ENCODE assay signal across 23 cellular contexts in the genomic region with DNA sequence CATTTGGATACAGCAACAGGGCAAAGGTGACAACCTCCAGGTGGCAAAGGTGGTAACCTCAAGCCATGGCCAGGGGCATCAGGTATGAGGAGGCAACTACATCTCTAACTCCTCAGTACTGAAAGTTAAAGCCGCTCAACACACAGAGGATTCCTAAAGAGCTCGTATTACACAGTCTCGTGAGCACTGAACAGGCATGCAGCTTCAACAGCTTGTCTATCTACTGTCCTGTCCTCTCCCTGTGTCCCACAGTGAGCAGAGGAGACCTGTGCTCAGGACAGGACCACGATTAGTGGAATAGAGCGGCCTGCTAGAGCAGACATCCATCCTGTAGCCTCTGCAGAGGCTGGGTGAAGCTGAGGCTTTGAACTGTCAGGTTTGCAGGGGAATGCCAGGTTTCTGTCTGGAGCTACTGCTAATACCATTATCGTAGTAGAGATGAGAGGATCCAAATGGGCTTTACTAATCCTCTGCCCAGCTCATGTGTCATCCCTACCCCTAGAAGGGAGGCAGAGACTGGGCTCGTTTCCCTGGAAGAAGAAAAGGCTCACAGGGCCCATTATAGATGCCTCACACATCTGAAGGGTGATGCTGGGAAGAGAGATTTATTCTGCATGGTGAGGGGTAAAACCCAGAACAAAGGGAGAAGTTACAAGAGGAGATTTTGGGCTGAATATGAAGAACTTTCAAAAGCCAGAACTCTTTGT.
"Had no signal": no experiment of that assay in that cellular context is flagged by ENCODE, and none has a peak within 500 bp of the region (broad histone marks: within the 10 kb centered on the region; RNA-seq: fewer than 3 reads in every experiment).

No MANE protein-coding gene starts in this region.

- H3K9me3 Mint-ChIP-seq: activated B cell treated with CpG ODN at 0.5 μM for 24 hours; activated CD4-positive, alpha-beta T cell treated with anti-CD3 and anti-CD28 coated beads, Interleukin-2, amount 10 ng/mL, durations not matched to agents 24 days and 14 days; activated naive CD4-positive, alpha-beta T cell treated with anti-CD3 and anti-CD28 coated beads for 36 hours; activated naive CD8-positive, alpha-beta T cell treated with anti-CD3 and anti-CD28 coated beads for 36 hours; activated T-helper 17 cell treated with anti-CD3 and anti-CD28 coated beads, Interleukin-2, amount 50 U/mL, for 72 hours had no signal

- H3K4me1 ChIP-seq: breast epithelium, Peyer's patch had no signal

- H3K36me3 ChIP-seq: breast epithelium, Peyer's patch had no signal

- H3K9me3 ChIP-seq: breast epithelium, Peyer's patch had no signal

- H3K27me3 ChIP-seq: breast epithelium, Peyer's patch had no signal

- H3K4me3 ChIP-seq: breast epithelium, Peyer's patch had no signal

- ATAC-seq: activated CD8-positive, alpha-beta memory T cell treated with anti-CD3 and anti-CD28 coated beads, Interleukin-2, amount 10 ng/mL, durations not matched to agents 7 days and 5 days; activated T-cell treated with anti-CD3 and anti-CD28 coated beads, Interleukin-2, amount 50 U/mL, for 4 hours; activated T-helper 17 cell treated with anti-CD3 and anti-CD28 coated beads, Interleukin-2, amount 50 U/mL, for 72 hours; T-helper 17 cell had no signal

- DNase-seq: activated B cell treated with CpG ODN at 0.5 μM for 24 hours; activated CD4-positive, alpha-beta T cell treated with anti-CD3 and anti-CD28 coated beads for 1 hour; activated CD4-positive, alpha-beta T cell treated with anti-CD3 and anti-CD28 coated beads, Interleukin-2, amount 10 ng/mL, durations not matched to agents 24 days and 14 days; activated CD4-positive, alpha-beta T cell treated with anti-CD3 and anti-CD28 coated beads, Interleukin-2, amount 50 U/mL, for 48 hours; activated CD8-positive, alpha-beta memory T cell treated with anti-CD3 and anti-CD28 coated beads, Interleukin-2, amount 10 ng/mL, durations not matched to agents 7 days and 5 days; activated gamma-delta T cell; activated naive CD4-positive, alpha-beta T cell treated with anti-CD3 and anti-CD28 coated beads for 36 hours; activated naive CD8-positive, alpha-beta T cell treated with anti-CD3 and anti-CD28 coated beads for 36 hours; activated T-cell treated with anti-CD3 and anti-CD28 coated beads, Interleukin-2, amount 50 U/mL, for 4 hours; caudate nucleus; NCI-H1092; NCI-H1417; NCI-H1930; NCI-H446; NCI-H526 treated with DMSO at 0.1 percent for 48 hours; Peyer's patch; SHP77 treated with DMSO at 0.1 percent for 48 hours; T-helper 17 cell; T-helper 9 cell had no signal

- H3K36me3 Mint-ChIP-seq: activated CD8-positive, alpha-beta memory T cell treated with anti-CD3 and anti-CD28 coated beads, Interleukin-2, amount 10 ng/mL, durations not matched to agents 7 days and 5 days; activated naive CD8-positive, alpha-beta T cell treated with anti-CD3 and anti-CD28 coated beads for 36 hours had no signal

- H3K4me3 Mint-ChIP-seq: activated B cell treated with CpG ODN at 0.5 μM for 24 hours; activated CD4-positive, alpha-beta T cell treated with anti-CD3 and anti-CD28 coated beads, Interleukin-2, amount 10 ng/mL, durations not matched to agents 24 days and 14 days; activated CD8-positive, alpha-beta memory T cell treated with anti-CD3 and anti-CD28 coated beads, Interleukin-2, amount 10 ng/mL, durations not matched to agents 7 days and 5 days; activated naive CD4-positive, alpha-beta T cell treated with anti-CD3 and anti-CD28 coated beads for 36 hours; activated naive CD8-positive, alpha-beta T cell treated with anti-CD3 and anti-CD28 coated beads for 36 hours; activated T-cell treated with anti-CD3 and anti-CD28 coated beads, Interleukin-2, amount 50 U/mL, for 4 hours; activated T-helper 17 cell treated with anti-CD3 and anti-CD28 coated beads, Interleukin-2, amount 50 U/mL, for 72 hours; T-helper 17 cell had no signal

- H3K27me3 Mint-ChIP-seq: activated B cell treated with CpG ODN at 0.5 μM for 24 hours; activated CD4-positive, alpha-beta T cell treated with anti-CD3 and anti-CD28 coated beads, Interleukin-2, amount 10 ng/mL, durations not matched to agents 24 days and 14 days; activated CD8-positive, alpha-beta memory T cell treated with anti-CD3 and anti-CD28 coated beads, Interleukin-2, amount 10 ng/mL, durations not matched to agents 7 days and 5 days; activated naive CD8-positive, alpha-beta T cell treated with anti-CD3 and anti-CD28 coated beads for 36 hours; activated T-helper 17 cell treated with anti-CD3 and anti-CD28 coated beads, Interleukin-2, amount 50 U/mL, for 72 hours; T-helper 17 cell had no signal

- H3K4me1 Mint-ChIP-seq: activated B cell treated with CpG ODN at 0.5 μM for 24 hours; activated CD4-positive, alpha-beta T cell treated with anti-CD3 and anti-CD28 coated beads, Interleukin-2, amount 10 ng/mL, durations not matched to agents 24 days and 14 days; activated CD8-positive, alpha-beta memory T cell treated with anti-CD3 and anti-CD28 coated beads, Interleukin-2, amount 10 ng/mL, durations not matched to agents 7 days and 5 days; activated naive CD8-positive, alpha-beta T cell treated with anti-CD3 and anti-CD28 coated beads for 36 hours; activated T-helper 17 cell treated with anti-CD3 and anti-CD28 coated beads, Interleukin-2, amount 50 U/mL, for 72 hours; T-helper 17 cell had no signal

- H3K27ac ChIP-seq: breast epithelium, KMS-11, Peyer's patch, RWPE1 had no signal

- H3K27ac Mint-ChIP-seq: activated B cell treated with CpG ODN at 0.5 μM for 24 hours; activated CD4-positive, alpha-beta T cell treated with anti-CD3 and anti-CD28 coated beads, Interleukin-2, amount 10 ng/mL, durations not matched to agents 24 days and 14 days; activated CD8-positive, alpha-beta memory T cell treated with anti-CD3 and anti-CD28 coated beads, Interleukin-2, amount 10 ng/mL, durations not matched to agents 7 days and 5 days; activated naive CD4-positive, alpha-beta T cell treated with anti-CD3 and anti-CD28 coated beads for 36 hours; activated naive CD8-positive, alpha-beta T cell treated with anti-CD3 and anti-CD28 coated beads for 36 hours; activated T-helper 17 cell treated with anti-CD3 and anti-CD28 coated beads, Interleukin-2, amount 50 U/mL, for 72 hours; T-helper 17 cell had no signal
